1 cellular context compared by ENCODE assay signal in genomic region chr2:101846973-101847372, GRCh38.
TF ChIP-seq lines count a peak whose summit lies in the region.

No MANE protein-coding gene starts in this region.

TF ChIP-seq in HepG2, 621 proteins besides CTCF, POLR2A, EP300 and RAD21 (continued from another document):
- TF ChIP-seq GPBP1L1 (CRISPR knock-in tag; IDR thresholded peaks at IDR 0.05) (no peak), CREB1 (IDR thresholded peaks at IDR 0.05) (peak; percentile 71), CREB1 (CRISPR knock-in tag; IDR thresholded peaks at IDR 0.05) (no peak), ZNF773 (CRISPR knock-in tag; IDR thresholded peaks at IDR 0.05; ENCODE audit: borderline replicate concordance) (no peak), RBM22 (optimal IDR thresholded peaks at IDR 0.05; ENCODE audit: low read length) (peak; percentile 78), MAFG (CRISPR knock-in tag; IDR thresholded peaks at IDR 0.05) (no peak), HDAC1 (CRISPR knock-in tag; IDR thresholded peaks at IDR 0.05) (no peak), PAXIP1 (CRISPR knock-in tag; conservative IDR thresholded peaks at IDR 0.05) (no peak)
TF ChIP-seq in HepG2: peak in this region for 4.
